In genomic region chr5:14821721-14822120, GRCh38 we compare ENCODE assay signal across 16 cellular contexts.
"Had no signal": no experiment of that assay in that cellular context is flagged by ENCODE, and none has a peak within 500 bp of the region (broad histone marks: within the 10 kb centered on the region; RNA-seq: fewer than 3 reads in every experiment).

No MANE protein-coding gene starts in this region.

- H3K4me3 ChIP-seq: hepatocyte had no signal

- DNase-seq: activated B cell treated with CpG ODN at 0.5 μM for 24 hours; activated CD4-positive, alpha-beta T cell treated with anti-CD3 and anti-CD28 coated beads, Interleukin-2, amount 50 U/mL, for 1 hour; activated effector memory CD4-positive, alpha-beta T cell treated with anti-CD3 and anti-CD28 coated beads, Interleukin-2, amount 50 U/mL, for 16 hours; amygdala; effector memory CD4-positive, alpha-beta T cell; erythroblast; posterior cingulate gyrus; right cardiac atrium; stimulated activated CD4-positive, alpha-beta T cell treated with anti-CD3 and anti-CD28 coated beads, Interleukin-2, amount 100 ng/mL, for 24 hours; stimulated activated naive CD4-positive, alpha-beta T cell; trophoblast cell had no signal

- H3K27me3 Mint-ChIP-seq: activated B cell treated with CpG ODN at 0.5 μM for 24 hours; activated naive CD8-positive, alpha-beta T cell had no signal

- H3K4me2 ChIP-seq: hepatocyte had no signal

- H3K9me3 Mint-ChIP-seq: mesothelial cell of epicardium had no signal

- H3K79me2 ChIP-seq: hepatocyte had no signal

- H3K27ac Mint-ChIP-seq: activated B cell treated with CpG ODN at 0.5 μM for 24 hours; activated naive CD8-positive, alpha-beta T cell; mesothelial cell of epicardium had no signal

- H3K27me3 ChIP-seq: hepatocyte had no signal

- FAIRE-seq: bronchial epithelial cell, colon had no signal

- H3K27ac ChIP-seq: hepatocyte had no signal

- H3K4me3 Mint-ChIP-seq: activated B cell treated with CpG ODN at 0.5 μM for 24 hours; activated naive CD8-positive, alpha-beta T cell; mesothelial cell of epicardium had no signal

- H2AFZ ChIP-seq: hepatocyte had no signal
